ENCODE assay signal across 1 cellular context in the genomic region with DNA sequence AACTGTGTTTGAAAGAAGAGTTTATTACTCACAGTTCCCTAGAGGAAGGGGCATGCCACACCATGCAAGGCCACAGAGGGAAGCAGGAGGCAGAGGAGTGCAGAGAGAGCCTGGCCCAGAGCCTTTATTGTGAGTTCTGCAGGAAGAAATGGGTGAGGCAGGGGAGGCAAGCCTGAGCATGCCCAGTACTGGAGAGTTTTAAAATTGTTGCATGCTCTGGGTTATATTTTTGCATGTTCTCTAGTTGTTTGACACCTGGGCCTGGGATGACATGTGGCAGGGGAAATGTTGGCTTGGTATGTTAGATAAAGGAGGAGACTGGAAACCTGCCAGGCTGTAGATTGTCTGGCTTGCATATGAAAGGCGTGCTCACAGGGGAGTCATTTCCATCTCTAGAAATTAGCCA.
TF ChIP-seq lines count a peak whose summit lies in the region.

No MANE protein-coding gene starts in this region.

TF ChIP-seq in H1, 55 proteins besides CTCF, POLR2A, EP300 and RAD21 (continued from another document):
- TF ChIP-seq POU5F1 (IDR thresholded peaks at IDR 0.05; ENCODE audit: low read depth, low read length) (peak; percentile 90; the same call in 1 of the 2 replicates), RNF2 (IDR thresholded peaks at IDR 0.05; ENCODE audit: borderline replicate concordance, low read depth, low read length, missing control alignments, poor library complexity, severe bottlenecking) (no peak), SP1 (IDR thresholded peaks at IDR 0.05; ENCODE audit: low read depth, low read length) (0 out of 2 replicates have a peak, but pooled peaks have one; percentile 21), EGR1 (IDR thresholded peaks at IDR 0.05; ENCODE audit: borderline replicate concordance, low read depth, low read length) (no peak), TEAD4 (IDR thresholded peaks at IDR 0.05; ENCODE audit: low read depth, low read length) (peak; percentile 61; the same call in 1 of the 2 replicates), BCL11A (IDR thresholded peaks at IDR 0.05; ENCODE audit: low read depth in 2 of 2, low read length in 2 of 2) (no peak), NANOG (IDR thresholded peaks at IDR 0.05; ENCODE audit: insufficient read depth, low read depth, low read length, poor library complexity, severe bottlenecking) (peak; percentile 92), RFX5 (IDR thresholded peaks at IDR 0.05; ENCODE audit: borderline replicate concordance, low read depth, low read length) (no peak), RBBP5 (IDR thresholded peaks at IDR 0.05; ENCODE audit: borderline replicate concordance, low read depth, low read length) (no peak), CBX5 (IDR thresholded peaks at IDR 0.05; ENCODE audit: low read depth, low read length) (no peak), SIN3A (conservative IDR thresholded peaks at IDR 0.05 in 1 of 2, IDR thresholded peaks at IDR 0.05 in 1 of 2; ENCODE audit: low read depth in 1 of 2, low read length in 2 of 2) (0 out of 4 replicates have a peak, but pooled peaks of 1 of the 2 experiments have one; percentile 56), TCF12 (IDR thresholded peaks at IDR 0.05; ENCODE audit: low read depth, low read length) (peak; percentile 79; the same call in 1 of the 2 replicates), HDAC2 (IDR thresholded peaks at IDR 0.05; ENCODE audit: borderline replicate concordance in 1 of 2, low read depth in 2 of 2, low read length in 2 of 2) (0 out of 4 replicates have a peak, but pooled peaks of 1 of the 2 experiments have one; percentile 19)
- TF ChIP-seq, protein P1, sequence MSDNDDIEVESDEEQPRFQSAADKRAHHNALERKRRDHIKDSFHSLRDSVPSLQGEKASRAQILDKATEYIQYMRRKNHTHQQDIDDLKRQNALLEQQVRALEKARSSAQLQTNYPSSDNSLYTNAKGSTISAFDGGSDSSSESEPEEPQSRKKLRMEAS (IDR thresholded peaks at IDR 0.05): peak; percentile 33; the same call in 1 of the 2 replicates
TF ChIP-seq in H1: peak in this region for 8.
